ENCODE assay signal across 8 cellular contexts in the genomic region with DNA sequence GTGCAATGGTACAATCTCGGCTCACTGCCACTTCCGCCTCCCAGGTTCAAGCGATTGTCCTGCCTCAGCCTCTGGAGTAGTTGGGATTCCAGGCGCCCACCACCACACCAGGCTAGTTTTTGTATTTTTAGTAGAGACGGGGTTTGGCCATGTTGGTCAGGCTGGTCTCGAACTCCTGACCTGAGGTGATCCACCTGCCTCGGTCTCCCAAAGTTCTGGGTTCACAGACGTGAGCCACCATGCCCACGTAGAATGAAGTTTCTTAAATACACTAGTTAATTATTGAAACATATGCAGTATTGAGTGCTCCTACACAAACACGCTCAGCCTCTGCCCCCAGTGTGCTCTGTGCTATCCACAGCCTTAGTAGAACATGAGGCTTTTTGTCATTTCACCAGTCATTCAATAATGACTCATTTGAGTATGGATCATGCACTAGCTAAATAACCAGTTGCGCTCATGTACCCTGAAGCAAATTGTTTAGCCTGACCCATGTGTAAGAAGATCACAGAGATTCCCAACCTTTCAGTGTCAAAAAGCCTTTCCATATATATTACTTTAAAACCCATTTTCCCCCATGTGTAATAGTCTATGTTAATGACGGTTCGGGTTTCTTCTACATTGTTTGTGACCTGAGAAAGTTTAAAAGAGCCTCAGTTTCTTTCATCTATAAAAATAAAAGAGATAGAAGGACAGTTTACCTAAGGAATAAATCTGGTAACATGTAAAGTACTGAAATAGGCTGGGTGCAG. TPM values are rescaled to one million over a fixed set of nuclear protein-coding genes. Genes with fewer than 3 reads are reported as not detected.
DNase-seq lines count a peak whose midpoint lies in the region; ATAC-seq, FAIRE-seq and TF ChIP-seq lines count a peak whose summit lies in the region.

No MANE protein-coding gene starts in this region.

- POLR2A ChIA-PET in naive thymus-derived CD4-positive, alpha-beta T cell (lab: Charles Lee) = no interaction called here

- peak overlapping the region; percentile 99 for H3K4me3 Mint-ChIP-seq in T-helper 2 cell treated with Interferon-gamma antibody and Interleukin-4, amounts not matched to agents 5 μg/mL and 100 μg/mL, for 36 hours
- peak overlapping the region; percentile 96 for H3K4me3 Mint-ChIP-seq in central memory CD8-positive, alpha-beta T cell
- peak overlapping the region in 8 of 10 donors; percentile 14 to 98 (median 64) for H3K4me3 Mint-ChIP-seq in naive thymus-derived CD4-positive, alpha-beta T cell

- intact Hi-C loops in naive thymus-derived CD4-positive, alpha-beta T cell (cut with micrococcal nuclease) = loop anchor here in 1 of 2 donors (5.0 kb wide), 1 partner anchor 1511 kb away; no protein-coding TSS in a partner anchor
- intact Hi-C loops in transverse colon (cut with DNase I; ENCODE audit: low total_unique reads) = no loop called here

- peaks cover 7% of the 10 kb centered on the region for H3K27me3 Mint-ChIP-seq in T-helper 2 cell treated with Interferon-gamma antibody and Interleukin-4, amounts not matched to agents 5 μg/mL and 100 μg/mL, for 36 hours (ENCODE audit: low read depth)
- H3K27me3 Mint-ChIP-seq in central memory CD8-positive, alpha-beta T cell = no peaks in the 10 kb centered on the region
- peaks cover 0 to 19% (median 0%) of the 10 kb centered on the region in 5 donors for H3K27me3 Mint-ChIP-seq in naive thymus-derived CD4-positive, alpha-beta T cell

- ATAC-seq in HG02610 (IDR thresholded peaks at IDR 0.05; ENCODE audit: unreplicated experiment) = peak; percentile 40
- peak; percentile 50 for ATAC-seq in central memory CD8-positive, alpha-beta T cell (replicated peaks; ENCODE audit: extremely low read depth, poor library complexity, severe bottlenecking)
- ATAC-seq in naive thymus-derived CD4-positive, alpha-beta T cell = peak; percentile 58
- ATAC-seq in HG03139 (IDR thresholded peaks at IDR 0.05; ENCODE audit: unreplicated experiment) = no peak

- H3K36me3 Mint-ChIP-seq in T-helper 2 cell treated with Interferon-gamma antibody and Interleukin-4, amounts not matched to agents 5 μg/mL and 100 μg/mL, for 36 hours (ENCODE audit: low read depth) = peaks cover 53% of the 10 kb centered on the region
- H3K36me3 Mint-ChIP-seq in central memory CD8-positive, alpha-beta T cell (ENCODE audit: insufficient read depth) = peaks cover 49% of the 10 kb centered on the region
- H3K36me3 Mint-ChIP-seq in naive thymus-derived CD4-positive, alpha-beta T cell = peaks cover 0 to 51% (median 22%) of the 10 kb centered on the region in 5 donors

- H3K9me3 ChIP-seq in naive thymus-derived CD4-positive, alpha-beta T cell (ENCODE audit: control insufficient read depth in 2 of 3, low read length in 3 of 3) = no peaks in the 10 kb centered on the region
- no peaks in the 10 kb centered on the region for H3K9me3 ChIP-seq in transverse colon

- CTCF ChIA-PET in naive thymus-derived CD4-positive, alpha-beta T cell (lab: Charles Lee) = no interaction called here

- peak; percentile 98 for DNase-seq in EH (ENCODE audit: low read depth)
- DNase-seq in T-helper 2 cell treated with Interferon-gamma antibody and Interleukin-4, amounts not matched to agents 5 μg/mL and 100 μg/mL, for 36 hours (ENCODE audit: low spot score) = peak; percentile 72
- DNase-seq in central memory CD8-positive, alpha-beta T cell (ENCODE audit: low spot score in 2 of 2) = no peak
- DNase-seq in naive thymus-derived CD4-positive, alpha-beta T cell = peak in 1 of 9 donors; percentile 54
- peak; percentile 76 for DNase-seq in transverse colon
- no peak for DNase-seq in frontal cortex (ENCODE audit: low spot score in 2 of 2)

- peak overlapping the region; percentile 22 for H3K4me3 ChIP-seq in naive thymus-derived CD4-positive, alpha-beta T cell (ENCODE audit: low read length)
- peak overlapping the region in 1 of 4 donors; percentile 79 for H3K4me3 ChIP-seq in transverse colon

- 34 to 51% methylated on average over 6 to 13 of the region's 13 CpGs for WGBS in transverse colon (ENCODE audit: low coverage in 1 of 2), 2 donors

- H3K27ac ChIP-seq in naive thymus-derived CD4-positive, alpha-beta T cell (ENCODE audit: low read depth, low read length) = peak overlapping the region; percentile 15
- H3K27ac ChIP-seq in transverse colon = peak overlapping the region; percentile 91 to 99 (median 95)

- peaks cover 11 to 21% of the 10 kb centered on the region in 2 donors for H3K4me1 ChIP-seq in naive thymus-derived CD4-positive, alpha-beta T cell (ENCODE audit: control insufficient read depth in 2 of 2, insufficient read depth in 2 of 2, low read length in 2 of 2)
- peaks cover 29 to 61% (median 50%) of the 10 kb centered on the region in 4 donors for H3K4me1 ChIP-seq in transverse colon

- H3K36me3 ChIP-seq in naive thymus-derived CD4-positive, alpha-beta T cell (ENCODE audit: control insufficient read depth in 2 of 3, insufficient read depth in 3 of 3, low read length in 3 of 3) = peaks cover 0 to 4% (median 0%) of the 10 kb centered on the region in 3 experiments
- peaks cover 0 to 8% (median 3%) of the 10 kb centered on the region in 4 donors for H3K36me3 ChIP-seq in transverse colon

- no peaks in the 10 kb centered on the region for H3K27me3 ChIP-seq in naive thymus-derived CD4-positive, alpha-beta T cell (ENCODE audit: control insufficient read depth in 2 of 2, insufficient read depth in 2 of 2, low read length in 2 of 2)
- no peaks in the 10 kb centered on the region for H3K27me3 ChIP-seq in transverse colon

- H3K27ac Mint-ChIP-seq in T-helper 2 cell treated with Interferon-gamma antibody and Interleukin-4, amounts not matched to agents 5 μg/mL and 100 μg/mL, for 36 hours = peak overlapping the region; percentile 99
- peak overlapping the region; percentile 97 for H3K27ac Mint-ChIP-seq in central memory CD8-positive, alpha-beta T cell (ENCODE audit: low read depth)
- H3K27ac Mint-ChIP-seq in naive thymus-derived CD4-positive, alpha-beta T cell = peak overlapping the region; percentile 1 to 99 (median 78)

- TF ChIP-seq EP300 in transverse colon (IDR thresholded peaks at IDR 0.05; ENCODE audit: low read depth) = no peak

- no peaks in the 10 kb centered on the region for H3K9me3 Mint-ChIP-seq in T-helper 2 cell treated with Interferon-gamma antibody and Interleukin-4, amounts not matched to agents 5 μg/mL and 100 μg/mL, for 36 hours
- H3K9me3 Mint-ChIP-seq in central memory CD8-positive, alpha-beta T cell = no peaks in the 10 kb centered on the region
- no peaks in the 10 kb centered on the region for H3K9me3 Mint-ChIP-seq in naive thymus-derived CD4-positive, alpha-beta T cell

- FAIRE-seq in frontal cortex (lab: Jason Lieb, UNC) = no peak

- H3K4me1 Mint-ChIP-seq in T-helper 2 cell treated with Interferon-gamma antibody and Interleukin-4, amounts not matched to agents 5 μg/mL and 100 μg/mL, for 36 hours (ENCODE audit: low read depth) = peaks cover 44% of the 10 kb centered on the region
- H3K4me1 Mint-ChIP-seq in central memory CD8-positive, alpha-beta T cell = peaks cover 58% of the 10 kb centered on the region
- H3K4me1 Mint-ChIP-seq in naive thymus-derived CD4-positive, alpha-beta T cell = peaks cover 27 to 80% (median 62%) of the 10 kb centered on the region in 7 donors

- peak; percentile 52 for TF ChIP-seq POLR2A in transverse colon (IDR thresholded peaks at IDR 0.05)

- TF ChIP-seq CTCF in transverse colon (IDR thresholded peaks at IDR 0.05) = no peak

- in situ Hi-C loops in transverse colon (cut with MboI; ENCODE audit: low pct_ligation_motif_present in 1 of 4, low pct_unique_long_range_greater_than_20kb in 1 of 4, low sequenced_read_pairs in 3 of 4) = no loop called here

RNA-seq across cellular contexts. Expression of a gene that starts 49.7 kb away (rescaled TPM):
- total RNA-seq in naive thymus-derived CD4-positive, alpha-beta T cell = 10 to 100 TPM in 4 of 5 experiments, 1 to 10 TPM in 1; 8.2 to 42.1 (median 14.3) TPM
- 10 to 100 TPM; 25.5 to 31.9 TPM for polyA plus RNA-seq in naive thymus-derived CD4-positive, alpha-beta T cell
- total RNA-seq in transverse colon (10 to 100 TPM in 1 of 4 donors, 1 to 10 TPM in 2, under 1 TPM in 1; 0.80 to 13.3 (median 4.1) TPM), frontal cortex (11.0 TPM)

RNA-seq across cellular contexts. Expression of a gene that starts 49.8 kb away (rescaled TPM):
- 100 to 1,000 TPM in 1 of 5 experiments, 10 to 100 TPM in 4; 62.0 to 107 (median 71.5) TPM for total RNA-seq in naive thymus-derived CD4-positive, alpha-beta T cell
- polyA plus RNA-seq in naive thymus-derived CD4-positive, alpha-beta T cell = 10 to 100 TPM; 27.3 to 34.3 TPM
- total RNA-seq in transverse colon (10 to 100 TPM; 18.3 to 51.3 (median 28.1) TPM), frontal cortex (36.3 TPM)

Comparison
In these comparisons a context has a peak if more than half of its experiments do, and no peak if none do; other contexts are left out.
1. DNase-seq: peak in EH (single experiment), T-helper 2 cell treated with Interferon-gamma antibody and Interleukin-4, amounts not matched to agents 5 μg/mL and 100 μg/mL, for 36 hours (single experiment) and transverse colon (single experiment); none in central memory CD8-positive, alpha-beta T cell (0 of 2) and frontal cortex (0 of 2).
2. Peak in every context shown above with its lines, with median percentiles within 50 percentile points of each other: H3K27ac Mint-ChIP-seq and H3K4me3 Mint-ChIP-seq.